9 cellular contexts compared by ENCODE assay signal in the genomic region with DNA sequence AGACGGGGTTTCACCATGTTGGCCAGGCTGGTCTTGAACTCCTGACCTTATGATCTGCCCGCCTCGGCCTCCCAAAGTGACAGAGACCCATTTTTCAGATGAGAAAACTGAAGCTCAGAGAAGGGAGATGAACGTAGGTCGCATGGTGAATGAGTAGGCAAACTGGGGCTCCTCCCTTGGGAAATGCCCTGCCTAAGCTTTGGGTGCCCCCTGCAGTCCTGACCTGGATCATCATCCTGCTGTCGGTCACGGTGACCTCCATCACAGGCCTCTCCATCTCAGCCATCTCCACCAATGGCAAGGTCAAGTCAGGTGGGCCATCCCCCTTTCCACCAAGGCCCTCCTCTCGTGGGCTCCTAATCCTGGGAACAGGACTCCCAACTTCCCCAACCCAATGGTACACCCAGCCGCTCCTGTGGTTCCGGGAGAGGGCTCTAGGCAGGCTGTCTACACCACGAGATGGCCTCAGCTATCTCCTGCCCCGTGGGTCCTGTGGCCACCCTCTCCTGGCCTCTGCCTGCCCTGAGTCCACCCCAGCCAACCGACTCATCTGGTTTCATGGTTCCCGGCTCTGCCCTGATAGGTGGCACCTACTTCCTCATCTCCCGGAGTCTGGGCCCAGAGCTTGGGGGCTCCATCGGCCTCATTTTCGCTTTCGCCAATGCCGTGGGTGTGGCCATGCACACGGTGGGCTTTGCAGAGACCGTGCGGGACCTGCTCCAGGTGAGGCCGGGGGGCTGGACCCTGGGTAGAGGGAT. TPM values are rescaled to one million over a fixed set of nuclear protein-coding genes. Genes with fewer than 3 reads are reported as not detected.
A peak's percentile ranks its signal among the peaks of the same experiment; 100 is the strongest.
DNase-seq lines count a peak whose midpoint lies in the region; ATAC-seq, FAIRE-seq and TF ChIP-seq lines count a peak whose summit lies in the region.
"Had no signal": no experiment of that assay in that cellular context is flagged by ENCODE, and none has a peak within 500 bp of the region (broad histone marks: within the 10 kb centered on the region; RNA-seq: fewer than 3 reads in every experiment).

No MANE protein-coding gene starts in this region.

- H3K4me1 Mint-ChIP-seq in nephron progenitor cell, result peaks cover 21% of the 10 kb centered on the region

- H3K23ac ChIP-seq in mesenchymal stem cell (ENCODE audit: low read length in 2 of 2), result no peak overlapping the region

- no peak overlapping the region for H2AFZ ChIP-seq in mesenchymal stem cell (ENCODE audit: low read depth, low read length)

- H3K36me3 Mint-ChIP-seq in nephron progenitor cell (ENCODE audit: low read depth), result no peaks in the 10 kb centered on the region

- no peaks in the 10 kb centered on the region for H3K9me3 ChIP-seq in mesenchymal stem cell (ENCODE audit: control insufficient read depth, low read length)

- H3K79me1 ChIP-seq in mesenchymal stem cell (replicated peaks; ENCODE audit: low read length, poor library complexity, severe bottlenecking), result no peaks in the 10 kb centered on the region

- H3K27me3 ChIP-seq in mesenchymal stem cell (ENCODE audit: control insufficient read depth in 1 of 2, insufficient read depth in 1 of 2, low read length in 2 of 2), result no peaks in the 10 kb centered on the region

- H2BK120ac ChIP-seq in mesenchymal stem cell (ENCODE audit: low read depth, low read length), result no peak overlapping the region

- H3K4me2 ChIP-seq in mesenchymal stem cell (ENCODE audit: low read length, poor library complexity, severe bottlenecking), result no peak overlapping the region

- no peak overlapping the region for H2BK15ac ChIP-seq in mesenchymal stem cell (ENCODE audit: low read depth, poor library complexity, severe bottlenecking)

- H3K4me3 Mint-ChIP-seq in nephron progenitor cell, result no peak overlapping the region

- H3K27ac ChIP-seq in mesenchymal stem cell (ENCODE audit: low read length, poor library complexity, severe bottlenecking), result no peak overlapping the region
- H3K27ac ChIP-seq: SK-N-MC had no signal

- peaks cover 36% of the 10 kb centered on the region for H3K4me1 ChIP-seq in mesenchymal stem cell (ENCODE audit: control insufficient read depth, insufficient read depth, low read depth, low read length)

- no peak overlapping the region for H3K4me3 ChIP-seq in mesenchymal stem cell (ENCODE audit: insufficient read depth in 1 of 2, low read depth in 1 of 2, low read length in 2 of 2)
- H3K4me3 ChIP-seq: SK-N-MC had no signal

- H3K36me3 ChIP-seq in mesenchymal stem cell (ENCODE audit: control insufficient read depth in 1 of 2, insufficient read depth in 2 of 2, low read depth in 1 of 2, low read length in 2 of 2), result no peaks in the 10 kb centered on the region

- H4K8ac ChIP-seq in mesenchymal stem cell (ENCODE audit: low read length), result no peak overlapping the region

- H3K27me3 Mint-ChIP-seq in nephron progenitor cell (ENCODE audit: low read depth, poor library complexity), result peaks cover 6% of the 10 kb centered on the region

- no peaks in the 10 kb centered on the region for H3K9me3 Mint-ChIP-seq in nephron progenitor cell

- H3K4ac ChIP-seq in mesenchymal stem cell (ENCODE audit: low read depth in 1 of 2, low read length in 2 of 2), result no peak overlapping the region

- WGBS in mesenchymal stem cell, result 90% methylated on average over 23 of the region's 23 CpGs

- H3K9ac ChIP-seq in mesenchymal stem cell (ENCODE audit: low read length), result no peak overlapping the region

- H2BK5ac ChIP-seq in mesenchymal stem cell (ENCODE audit: low read depth, low read length, poor library complexity, severe bottlenecking), result no peak overlapping the region

- no peak overlapping the region for H2BK12ac ChIP-seq in mesenchymal stem cell (ENCODE audit: low read length in 2 of 2)

- TF ChIP-seq CTCF in nephron progenitor cell (IDR thresholded peaks at IDR 0.05), result no peak

- no peak overlapping the region for H4K91ac ChIP-seq in mesenchymal stem cell (ENCODE audit: low read length)

- no peak overlapping the region for H3K14ac ChIP-seq in mesenchymal stem cell (ENCODE audit: low read length in 2 of 2)

- ATAC-seq in HG03135 (IDR thresholded peaks at IDR 0.05; ENCODE audit: unreplicated experiment) (no peak), HG02884 (IDR thresholded peaks at IDR 0.05; ENCODE audit: unreplicated experiment) (no peak)

- H3K18ac ChIP-seq in mesenchymal stem cell (ENCODE audit: low read depth in 1 of 2, low read length in 2 of 2), result no peak overlapping the region

- no peak for FAIRE-seq in frontal cortex (lab: Jason Lieb, UNC)

- DNase-seq in EH (ENCODE audit: low read depth) (peak; percentile 44), HT-29 (ENCODE audit: low spot score) (peak; percentile 24), mesenchymal stem cell (peak; percentile 11), frontal cortex (ENCODE audit: low spot score in 2 of 2) (no peak), nephron progenitor cell (no peak)
- peak; percentile 58 to 70 for DNase-seq in activated CD4-positive, alpha-beta T cell treated with anti-CD3 and anti-CD28 coated beads, Interleukin-2, amount 50 U/mL, for 48 hours

- H2AK5ac ChIP-seq in mesenchymal stem cell (ENCODE audit: low read length, severe bottlenecking), result peak overlapping the region; percentile 73

- H3K27ac Mint-ChIP-seq in nephron progenitor cell, result no peak overlapping the region

RNA-seq across cellular contexts. Expression of a gene that starts 4.7 kb away (rescaled TPM):
- total RNA-seq in HT-29 (2014; rRNA removed; shearing (Covaris generic)), result not detected in 2 replicates
- polyA plus RNA-seq in mesenchymal stem cell (2013, experiment 1 of 2), result not detected
- not detected for polyA plus RNA-seq in mesenchymal stem cell (2013, experiment 2 of 2)
- total RNA-seq in frontal cortex, result not detected

Comparison
In these comparisons a context has a peak if more than half of its experiments do, and no peak if none do; other contexts are left out.
1. DNase-seq: peak in EH (single experiment), HT-29 (single experiment), activated CD4-positive, alpha-beta T cell treated with anti-CD3 and anti-CD28 coated beads, Interleukin-2, amount 50 U/mL, for 48 hours (2 of 2) and mesenchymal stem cell (single experiment); none in frontal cortex (0 of 2) and nephron progenitor cell (single experiment).